ENCODE assay signal across 9 cellular contexts in the genomic region with DNA sequence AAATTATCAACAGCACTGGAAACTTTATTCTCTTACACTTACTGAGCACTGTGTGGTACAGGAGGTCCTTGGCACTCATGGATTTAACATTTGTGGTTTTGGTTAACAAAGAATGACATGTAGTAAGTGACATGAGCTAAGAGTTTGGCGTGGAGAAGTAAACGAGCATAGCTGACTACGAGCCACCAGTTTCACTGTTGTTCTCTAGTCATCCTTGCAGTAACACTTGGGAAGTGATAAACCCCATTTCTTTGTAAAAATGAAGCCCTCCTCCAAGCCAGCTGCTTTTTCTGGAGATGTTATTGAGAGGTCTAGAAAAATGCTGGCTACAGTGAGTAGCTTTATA. TPM values are rescaled to one million over a fixed set of nuclear protein-coding genes. Genes with fewer than 3 reads are reported as not detected.
DNase-seq lines count a peak whose midpoint lies in the region; ATAC-seq and TF ChIP-seq lines count a peak whose summit lies in the region.
"Had no signal": no experiment of that assay in that cellular context is flagged by ENCODE, and none has a peak within 500 bp of the region (broad histone marks: within the 10 kb centered on the region; RNA-seq: fewer than 3 reads in every experiment).

No MANE protein-coding gene starts in this region.

- WGBS in GM23248 (ENCODE audit: low coverage in 1 of 2, low lambda C conversion rate in 2 of 2, missing lambda C conversion rate in 2 of 2), 2 experiments: 2 to 5% methylated on average over 3 of the region's 3 CpGs
- 78 to 96% methylated on average over 3 of the region's 3 CpGs for WGBS in endodermal cell (ENCODE audit: insufficient coverage in 1 of 2, insufficient read length in 1 of 2), 2 experiments

- no peaks in the 10 kb centered on the region for H3K9me3 Mint-ChIP-seq in endodermal cell

- no peak overlapping the region for H3K27ac Mint-ChIP-seq in endodermal cell

- H3K36me3 ChIP-seq in GM23248 (ENCODE audit: low read depth): no peaks in the 10 kb centered on the region
- no peaks in the 10 kb centered on the region for H3K36me3 ChIP-seq in mucosa of descending colon (ENCODE audit: low read depth)
- H3K36me3 ChIP-seq in endodermal cell (ENCODE audit: control insufficient read depth, insufficient read depth, low read length): peaks cover 22% of the 10 kb centered on the region
- H3K36me3 ChIP-seq: thoracic aorta had no signal

- no peaks in the 10 kb centered on the region for H3K9me3 ChIP-seq in GM23248 (ENCODE audit: low read depth)
- H3K9me3 ChIP-seq in mucosa of descending colon: no peaks in the 10 kb centered on the region
- H3K9me3 ChIP-seq in endodermal cell (ENCODE audit: control insufficient read depth, low read length): no peaks in the 10 kb centered on the region
- H3K9me3 ChIP-seq: thoracic aorta had no signal

- H3K4me3 ChIP-seq in GM23248 (peak overlapping the region; percentile 58), mucosa of descending colon (no peak overlapping the region), endodermal cell (ENCODE audit: low read length) (no peak overlapping the region)
- H3K4me3 ChIP-seq: thoracic aorta had no signal

- H2AFZ ChIP-seq in GM23248: no peak overlapping the region

- no peak for TF ChIP-seq CTCF in mucosa of descending colon (IDR thresholded peaks at IDR 0.05)
- TF ChIP-seq CTCF in endodermal cell (conservative IDR thresholded peaks at IDR 0.05): no peak

- no peaks in the 10 kb centered on the region for H3K27me3 Mint-ChIP-seq in endodermal cell (ENCODE audit: insufficient read depth)

- peaks cover 10% of the 10 kb centered on the region for H3K36me3 Mint-ChIP-seq in endodermal cell (ENCODE audit: low read depth)

- peak overlapping the region; percentile 79 for H3K27ac ChIP-seq in GM23248
- H3K27ac ChIP-seq in endodermal cell (ENCODE audit: low read depth, low read length): no peak overlapping the region
- H3K27ac ChIP-seq: thoracic aorta had no signal

- ATAC-seq in mucosa of descending colon (peak; percentile 48), GM18868 (IDR thresholded peaks at IDR 0.05; ENCODE audit: unreplicated experiment) (no peak)

- DNase-seq in ELR (ENCODE audit: low read depth) (peak; percentile 60), GM23248 (peak; percentile 83), RPMI8226 (peak; percentile 60), mucosa of descending colon (no peak), endodermal cell (no peak), NCI-H1105 treated with DMSO at 0.1 percent for 48 hours (lab: John Stamatoyannopoulos, UW) (no peak), putamen (ENCODE audit: low spot score) (no peak)

- H3K4me1 Mint-ChIP-seq in endodermal cell: peaks cover 18% of the 10 kb centered on the region

- in situ Hi-C loops in GM23248 (cut with MboI): loop anchor here (25.0 kb wide), 1 partner anchor 885 kb away; no protein-coding TSS in a partner anchor

- H3K4me2 ChIP-seq in GM23248 (ENCODE audit: unreplicated experiment): peak overlapping the region; percentile 82

- H4K20me1 ChIP-seq in GM23248 (ENCODE audit: insufficient read depth): no peaks in the 10 kb centered on the region

- H3K4me1 ChIP-seq in GM23248 (ENCODE audit: insufficient read depth): peaks cover 46% of the 10 kb centered on the region
- H3K4me1 ChIP-seq in mucosa of descending colon (ENCODE audit: low read depth): no peaks in the 10 kb centered on the region
- H3K4me1 ChIP-seq in endodermal cell (ENCODE audit: control insufficient read depth, insufficient read depth, low read length): peaks cover 15% of the 10 kb centered on the region

- H3K9me2 ChIP-seq in GM23248 (ENCODE audit: insufficient read depth): no peaks in the 10 kb centered on the region

- H3F3A ChIP-seq in GM23248 (ENCODE audit: insufficient read depth): peaks cover 29% of the 10 kb centered on the region

- H3K9ac ChIP-seq in GM23248 (peak overlapping the region; percentile 63), endodermal cell (ENCODE audit: extremely low read depth, low read length, poor library complexity, severe bottlenecking) (no peak overlapping the region)

- H3K27me3 ChIP-seq in GM23248 (replicated peaks; ENCODE audit: insufficient read depth): no peaks in the 10 kb centered on the region
- no peaks in the 10 kb centered on the region for H3K27me3 ChIP-seq in endodermal cell (ENCODE audit: control insufficient read depth, insufficient read depth, low read length, poor library complexity, severe bottlenecking)

- intact Hi-C loops in mucosa of descending colon (cut with DNase I, micrococcal nuclease): no loop called here

- no peak overlapping the region for H3K4me3 Mint-ChIP-seq in endodermal cell

- no peaks in the 10 kb centered on the region for H3K79me2 ChIP-seq in GM23248 (ENCODE audit: insufficient read depth)

RNA-seq across cellular contexts. Expression of gene QPCT, which starts 32.7 kb away (rescaled TPM):
- total RNA-seq in GM23248 (2014; rRNA removed; shearing (Covaris generic)): 37.4 and 37.5 TPM in 2 replicates
- polyA plus RNA-seq in GM23248 (2016; fragmentation: Nextera tagmentation; extraction: Ambion mirVana): 48.5 and 51.4 TPM in 2 replicates
- total RNA-seq in mucosa of descending colon (10 to 100 TPM in 1 of 3 donors, 1 to 10 TPM in 2; 4.3 to 15.8 (median 6.8) TPM), endodermal cell (10 to 100 TPM; 15.9 to 17.7 TPM)
- 12.5 TPM for polyA plus RNA-seq in endodermal cell (2013, experiment 1 of 2)
- 11.6 TPM for polyA plus RNA-seq in endodermal cell (2013, experiment 2 of 2)

RNA-seq across cellular contexts. Expression of gene PRKD3, which starts 52.5 kb away (rescaled TPM):
- total RNA-seq in GM23248 (2014; rRNA removed; shearing (Covaris generic)): 52.9 and 74.0 TPM in 2 replicates
- 16.7 and 19.7 TPM in 2 replicates for polyA plus RNA-seq in GM23248 (2016; fragmentation: Nextera tagmentation; extraction: Ambion mirVana)
- total RNA-seq in mucosa of descending colon (10 to 100 TPM; 16.0 to 50.1 (median 19.7) TPM), endodermal cell (10 to 100 TPM; 94.4 to 95.0 TPM)
- 47.6 TPM for polyA plus RNA-seq in endodermal cell (2013, experiment 1 of 2)
- polyA plus RNA-seq in endodermal cell (2013, experiment 2 of 2): 53.5 TPM

Comparison
In these comparisons a context has a peak if more than half of its experiments do, and no peak if none do; other contexts are left out.
1. DNase-seq: peak in ELR (single experiment), GM23248 (single experiment) and RPMI8226 (single experiment); none in mucosa of descending colon (0 of 3), endodermal cell (single experiment), NCI-H1105 treated with DMSO at 0.1 percent for 48 hours (single experiment) and putamen (single experiment).